ENCODE assay signal across 31 cellular contexts in the genomic region with DNA sequence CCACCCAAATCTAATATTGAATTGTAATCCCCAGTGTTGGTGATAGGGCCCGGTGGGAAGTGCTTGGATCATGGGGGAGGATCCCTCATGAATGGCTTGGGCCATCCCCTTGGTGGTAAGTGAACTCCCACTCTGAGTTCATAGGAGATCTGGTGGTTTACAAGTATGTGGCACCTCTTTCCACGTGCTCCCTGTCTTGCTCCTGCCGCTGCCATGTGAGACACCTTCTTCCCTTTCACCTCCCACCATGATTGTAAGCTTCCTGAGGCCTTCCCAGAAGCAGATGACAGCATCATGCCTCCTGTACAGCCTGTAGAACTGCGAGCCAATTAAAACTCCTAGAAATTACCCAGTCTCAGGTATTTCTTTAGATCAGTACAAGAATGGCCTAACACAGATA.
A peak's percentile ranks its signal among the peaks of the same experiment; 100 is the strongest.
DNase-seq lines count a peak whose midpoint lies in the region; ATAC-seq, FAIRE-seq and TF ChIP-seq lines count a peak whose summit lies in the region.
"Had no signal": no experiment of that assay in that cellular context is flagged by ENCODE, and none has a peak within 500 bp of the region (broad histone marks: within the 10 kb centered on the region; RNA-seq: fewer than 3 reads in every experiment).

No MANE protein-coding gene starts in this region.

- H3K14ac ChIP-seq in neuronal stem cell (ENCODE audit: low read length) (no peak overlapping the region), trophoblast cell (ENCODE audit: low read length) (no peak overlapping the region)

- no peak for TF ChIP-seq RAD21 in HepG2 (CRISPR knock-in tag; IDR thresholded peaks at IDR 0.05)

- no peak for DNase-seq in HepG2 (ENCODE audit: low spot score)
- DNase-seq in right lobe of liver = no peak
- no peak for DNase-seq in neuronal stem cell (ENCODE audit: low spot score)
- DNase-seq in trophoblast cell = no peak
- DNase-seq in Peyer's patch = no peak
- no peak for DNase-seq in AG08395 (ENCODE audit: low spot score)
- DNase-seq: 8988T; ACHN; AML-193; BE2C; C1 segment of cervical spinal cord; Caco-2; Calu3; CD4-positive, alpha-beta memory T cell; CD4-positive, alpha-beta T cell; CD4-positive, CD25-positive, alpha-beta regulatory T cell; CD8-positive, alpha-beta memory T cell; CD8-positive, alpha-beta T cell; COR-L47; DMS 273 treated with DMSO at 0.1 percent for 48 hours; DMS153; DMS53; DND-41; EL had no signal

- H3K27ac ChIP-seq in HepG2 (ENCODE audit: extremely low read length, insufficient read depth, low read length) (no peak overlapping the region), right lobe of liver (no peak overlapping the region), neuronal stem cell (replicated peaks; ENCODE audit: low read length) (no peak overlapping the region), trophoblast cell (ENCODE audit: low read depth, low read length) (no peak overlapping the region), Peyer's patch (no peak overlapping the region)
- H3K27ac ChIP-seq: 22Rv1; A549; BLaER1; BLaER1 treated with 17β-estradiol and CSF1 and Interleukin-3, amounts not matched to agents 10 nM and 100 nM; C4-2B had no signal

- H3K18ac ChIP-seq in neuronal stem cell (ENCODE audit: low read length) (peak overlapping the region; percentile 36), trophoblast cell (ENCODE audit: low read length) (no peak overlapping the region)

- no peaks in the 10 kb centered on the region for H3K36me3 ChIP-seq in HepG2 (replicated peaks in 1 of 2; ENCODE audit: control insufficient read depth in 1 of 2, insufficient read depth in 2 of 2, low read length in 2 of 2)
- H3K36me3 ChIP-seq in right lobe of liver = no peaks in the 10 kb centered on the region
- H3K36me3 ChIP-seq in neuronal stem cell (replicated peaks in 1 of 2; ENCODE audit: control insufficient read depth in 2 of 2, insufficient read depth in 2 of 2, low read length in 2 of 2) = no peaks in the 10 kb centered on the region
- no peaks in the 10 kb centered on the region for H3K36me3 ChIP-seq in trophoblast cell (ENCODE audit: control insufficient read depth in 1 of 2, insufficient read depth in 2 of 2, low read length in 2 of 2)
- H3K36me3 ChIP-seq in Peyer's patch = no peaks in the 10 kb centered on the region
- H3K36me3 ChIP-seq: BE2C; BLaER1; BLaER1 treated with 17β-estradiol and CSF1 and Interleukin-3, amounts not matched to agents 10 nM and 100 nM had no signal

- POLR2A ChIA-PET in HepG2 (lab: Yijun Ruan, JAX) = no interaction called here

- H3K9me3 ChIP-seq in HepG2 (ENCODE audit: low read length) = no peaks in the 10 kb centered on the region
- no peaks in the 10 kb centered on the region for H3K9me3 ChIP-seq in right lobe of liver
- H3K9me3 ChIP-seq in neuronal stem cell (replicated peaks in 1 of 2; ENCODE audit: control insufficient read depth in 2 of 2, insufficient read depth in 1 of 2, low read depth in 1 of 2, low read length in 2 of 2) = no peaks in the 10 kb centered on the region
- no peaks in the 10 kb centered on the region for H3K9me3 ChIP-seq in trophoblast cell (ENCODE audit: insufficient read depth, low read depth, low read length)
- H3K9me3 ChIP-seq in Peyer's patch = no peaks in the 10 kb centered on the region
- H3K9me3 ChIP-seq: A549, BE2C, Caco-2 had no signal

- H3K4me3 ChIP-seq in HepG2 (replicated peaks in 1 of 3; ENCODE audit: insufficient read depth in 1 of 3, low read depth in 2 of 3, low read length in 3 of 3) (no peak overlapping the region), right lobe of liver (no peak overlapping the region), neuronal stem cell (ENCODE audit: low read length in 2 of 2) (no peak overlapping the region), trophoblast cell (ENCODE audit: low read depth, low read length) (no peak overlapping the region), Peyer's patch (no peak overlapping the region)
- H3K4me3 ChIP-seq: A549; BLaER1; BLaER1 treated with 17β-estradiol and CSF1 and Interleukin-3, amounts not matched to agents 10 nM and 100 nM had no signal

- FAIRE-seq in HepG2 (lab: Jason Lieb, UNC) = no peak
- FAIRE-seq: A204.1, A549, D721Med had no signal

- no peaks in the 10 kb centered on the region for H3K79me1 ChIP-seq in neuronal stem cell (ENCODE audit: low read depth, low read length)
- H3K79me1 ChIP-seq in trophoblast cell (ENCODE audit: low read length) = peaks cover 5% of the 10 kb centered on the region

- intact Hi-C loops in HepG2 (cut with micrococcal nuclease; ENCODE audit: unreplicated experiment) (no loop called here), right lobe of liver (cut with DNase I) (loop anchor here in 1 of 2 donors (10.0 kb wide), 1 partner anchor 83 kb away; no protein-coding TSS in a partner anchor)

- H2BK120ac ChIP-seq in neuronal stem cell (ENCODE audit: low read depth, low read length) (no peak overlapping the region), trophoblast cell (ENCODE audit: insufficient read depth, low read length, poor library complexity) (no peak overlapping the region)

- H3K23ac ChIP-seq in neuronal stem cell (ENCODE audit: low read depth, low read length, poor library complexity) (no peak overlapping the region), trophoblast cell (ENCODE audit: low read length) (no peak overlapping the region)

- H3K4me2 ChIP-seq in HepG2 (ENCODE audit: low read depth, low read length) = no peak overlapping the region
- H3K4me2 ChIP-seq in neuronal stem cell (ENCODE audit: insufficient read depth, low read length, poor library complexity, severe bottlenecking) = no peak overlapping the region
- no peak overlapping the region for H3K4me2 ChIP-seq in trophoblast cell (ENCODE audit: low read length)
- H3K4me2 ChIP-seq: A549; BLaER1; BLaER1 treated with 17β-estradiol and CSF1 and Interleukin-3, amounts not matched to agents 10 nM and 100 nM had no signal

- H3K4ac ChIP-seq in neuronal stem cell (ENCODE audit: low read length) = no peak overlapping the region
- H3K4ac ChIP-seq in trophoblast cell (ENCODE audit: low read depth, low read length) = no peak overlapping the region

- peaks cover 0 to 2% of the 10 kb centered on the region in 2 experiments; a peak in 1 of 5 replicates for H3K27me3 ChIP-seq in HepG2 (ENCODE audit: control insufficient read depth in 1 of 2, insufficient read depth in 2 of 2, low read length in 2 of 2)
- no peaks in the 10 kb centered on the region for H3K27me3 ChIP-seq in right lobe of liver
- H3K27me3 ChIP-seq in neuronal stem cell (ENCODE audit: control insufficient read depth in 3 of 3, insufficient read depth in 3 of 3, low read depth in 1 of 3, low read length in 3 of 3) = peaks cover 0 to 43% (median 0%) of the 10 kb centered on the region in 3 experiments
- H3K27me3 ChIP-seq in trophoblast cell (ENCODE audit: insufficient read depth, low read length) = no peaks in the 10 kb centered on the region
- no peaks in the 10 kb centered on the region for H3K27me3 ChIP-seq in Peyer's patch
- H3K27me3 ChIP-seq: BE2C; BLaER1; BLaER1 treated with 17β-estradiol and CSF1 and Interleukin-3, amounts not matched to agents 10 nM and 100 nM had no signal

- H2AFZ ChIP-seq in HepG2 (ENCODE audit: low read length) (no peak overlapping the region), neuronal stem cell (ENCODE audit: low read length) (no peak overlapping the region), trophoblast cell (ENCODE audit: insufficient read depth, low read length, poor library complexity) (no peak overlapping the region)

- no peak overlapping the region for H2BK15ac ChIP-seq in neuronal stem cell (ENCODE audit: low read length)

- H2BK5ac ChIP-seq in neuronal stem cell (ENCODE audit: low read length) = no peak overlapping the region
- no peak overlapping the region for H2BK5ac ChIP-seq in trophoblast cell (ENCODE audit: low read depth, low read length, poor library complexity)

- WGBS in HepG2 (ENCODE audit: low lambda C conversion rate) = 0% methylated on average over 4 of the region's 4 CpGs
- WGBS in right lobe of liver (ENCODE audit: insufficient coverage, low coverage, low lambda C conversion rate, missing lambda C conversion rate) = 85% methylated on average over 2 of the region's 4 CpGs
- no CpG with 5 or more reads among the region's 4 CpGs for WGBS in neuronal stem cell (ENCODE audit: extremely low coverage in 2 of 2, insufficient read length in 2 of 2, insufficient replicate concordance in 1 of 2), 2 donors
- WGBS in trophoblast cell (ENCODE audit: extremely low coverage, insufficient coverage, insufficient read length) = no CpG with 5 or more reads among the region's 4 CpGs

- in situ Hi-C loops in HepG2 (cut with HindIII; ENCODE audit: extremely low pct_ligation_motif_present, low pct_unique_long_range_greater_than_20kb) = no loop called here

- CTCF ChIA-PET in HepG2 (lab: Yijun Ruan, JAX; ENCODE audit: low intra/inter-chr PET ratio, low total read pairs) = no interaction called here

- no peak overlapping the region for H2AK5ac ChIP-seq in neuronal stem cell (ENCODE audit: low read depth, low read length)
- H2AK5ac ChIP-seq in trophoblast cell (ENCODE audit: low read length) = no peak overlapping the region

- H2BK12ac ChIP-seq in neuronal stem cell (ENCODE audit: low read length) (no peak overlapping the region), trophoblast cell (ENCODE audit: low read length) (peak overlapping the region; percentile 34)

- TF ChIP-seq CTCF in HepG2 (CRISPR knock-in tag; IDR thresholded peaks at IDR 0.05) (no peak), right lobe of liver (IDR thresholded peaks at IDR 0.05) (no peak), Peyer's patch (IDR thresholded peaks at IDR 0.05) (no peak)

- no peaks in the 10 kb centered on the region for H3K79me2 ChIP-seq in HepG2 (ENCODE audit: insufficient read depth, low read length)
- no peaks in the 10 kb centered on the region for H3K79me2 ChIP-seq in trophoblast cell (ENCODE audit: control insufficient read depth, insufficient read depth, low read length, poor library complexity)

- TF ChIP-seq EP300 in HepG2 (IDR thresholded peaks at IDR 0.05; ENCODE audit: low read depth in 2 of 2, low read length in 2 of 2) (no peak), HepG2 (CRISPR knock-in tag; IDR thresholded peaks at IDR 0.05; ENCODE audit: borderline replicate concordance) (no peak)

- TF ChIP-seq POLR2A in HepG2 (IDR thresholded peaks at IDR 0.05; ENCODE audit: insufficient read depth in 1 of 2, low read depth in 2 of 2, low read length in 2 of 2) = no peak
- TF ChIP-seq POLR2A in right lobe of liver (IDR thresholded peaks at IDR 0.05) = no peak
- TF ChIP-seq POLR2A in Peyer's patch (IDR thresholded peaks at IDR 0.05) = no peak

- BruUV-seq in HepG2 (replicated peaks; lab: Mats Ljungman, UMichigan) = no TSS peak

- H4K12ac ChIP-seq in trophoblast cell (ENCODE audit: low read depth, low read length) = no peak overlapping the region

- no peaks in the 10 kb centered on the region for H4K20me1 ChIP-seq in HepG2 (ENCODE audit: insufficient read depth, low read length)
- H4K20me1 ChIP-seq: BLaER1; BLaER1 treated with 17β-estradiol and CSF1 and Interleukin-3, amounts not matched to agents 10 nM and 100 nM had no signal

- peaks cover 18% of the 10 kb centered on the region for H3K4me1 ChIP-seq in HepG2 (ENCODE audit: insufficient read depth, low read length)
- peaks cover 0 to 12% (median 0%) of the 10 kb centered on the region in 4 donors for H3K4me1 ChIP-seq in right lobe of liver
- H3K4me1 ChIP-seq in neuronal stem cell (ENCODE audit: control insufficient read depth in 2 of 2, insufficient read depth in 1 of 2, low read depth in 1 of 2, low read length in 2 of 2) = no peaks in the 10 kb centered on the region
- H3K4me1 ChIP-seq in trophoblast cell (ENCODE audit: control insufficient read depth in 1 of 2, insufficient read depth in 2 of 2, low read length in 2 of 2) = no peaks in the 10 kb centered on the region
- peaks cover 0 to 4% (median 0%) of the 10 kb centered on the region in 4 donors for H3K4me1 ChIP-seq in Peyer's patch
- H3K4me1 ChIP-seq: A549, BLaER1 had no signal

- H4K8ac ChIP-seq in neuronal stem cell (ENCODE audit: low read depth, low read length) (peak overlapping the region; percentile 45), trophoblast cell (ENCODE audit: low read depth, low read length) (no peak overlapping the region)

- H4K91ac ChIP-seq in neuronal stem cell (ENCODE audit: low read depth, low read length, poor library complexity) (no peak overlapping the region), trophoblast cell (ENCODE audit: low read depth, low read length) (no peak overlapping the region)

- H3K9ac ChIP-seq in HepG2 (ENCODE audit: insufficient read depth, low read depth, low read length) = no peak overlapping the region
- H3K9ac ChIP-seq in neuronal stem cell (ENCODE audit: low read depth, low read length, poor library complexity) = no peak overlapping the region
- H3K9ac ChIP-seq in trophoblast cell (ENCODE audit: low read length) = no peak overlapping the region
- H3K9ac ChIP-seq: BLaER1; BLaER1 treated with 17β-estradiol and CSF1 and Interleukin-3, amounts not matched to agents 10 nM and 100 nM had no signal

- ATAC-seq in HepG2 (no peak), right lobe of liver (no peak)
- ATAC-seq: A549; CD8-positive, alpha-beta T cell had no signal
